In genomic region chr1:15975358-15975804, GRCh38 we compare ENCODE assay signal across 8 cellular contexts. TPM values are rescaled to one million over a fixed set of nuclear protein-coding genes. Genes with fewer than 3 reads are reported as not detected.
A peak's percentile ranks its signal among the peaks of the same experiment; 100 is the strongest.
DNase-seq lines count a peak whose midpoint lies in the region; ATAC-seq and TF ChIP-seq lines count a peak whose summit lies in the region.

No MANE protein-coding gene starts in this region.

- peaks cover 8% of the 10 kb centered on the region for H3K4me1 ChIP-seq in GM23338 (ENCODE audit: insufficient read depth)

- H3F3A ChIP-seq in GM23338 (replicated peaks; ENCODE audit: low read depth) = peaks cover 6% of the 10 kb centered on the region; the same call in 1 of the 2 replicates

- peaks cover 17% of the 10 kb centered on the region for H3K36me3 Mint-ChIP-seq in GM23338 (ENCODE audit: low read depth)

- peaks cover 13% of the 10 kb centered on the region for H3K4me1 Mint-ChIP-seq in GM23338

- TF ChIP-seq CTCF in GM23338 (conservative IDR thresholded peaks at IDR 0.05; ENCODE audit: low read depth in 2 of 2) = peak in 1 of 2 experiments; percentile 60; a peak in 2 of 4 replicates
- no peak for TF ChIP-seq CTCF in WI38 (IDR thresholded peaks at IDR 0.05; ENCODE audit: low read depth, low read length)

- no peaks in the 10 kb centered on the region for H4K20me1 ChIP-seq in GM23338 (replicated peaks; ENCODE audit: insufficient read depth)

- H2AFZ ChIP-seq in GM23338 = peak overlapping the region; percentile 70; the same call in 1 of the 2 replicates

- 0 out of 2 replicates have a peak overlapping the region, but pooled peaks have one; percentile 75 for H3K27ac Mint-ChIP-seq in GM23338

- peaks cover 8% of the 10 kb centered on the region for H3K9me3 Mint-ChIP-seq in GM23338

- H3K27ac ChIP-seq in GM23338 (ENCODE audit: low read depth) = no peak overlapping the region

- no peaks in the 10 kb centered on the region for H3K36me3 ChIP-seq in GM23338 (ENCODE audit: insufficient read depth)

- H3K79me2 ChIP-seq in GM23338 (replicated peaks; ENCODE audit: insufficient read depth) = peaks cover 23% of the 10 kb centered on the region

- no peaks in the 10 kb centered on the region for H3K27me3 ChIP-seq in GM23338 (ENCODE audit: insufficient read depth)

- H3K9me2 ChIP-seq in GM23338 (ENCODE audit: insufficient read depth) = no peaks in the 10 kb centered on the region

- ATAC-seq in GM23338 (peak; percentile 96), left lobe of liver (peak; percentile 77)

- H3K27me3 Mint-ChIP-seq in GM23338 (ENCODE audit: insufficient read depth, low read depth, poor library complexity) = peaks cover 3% of the 10 kb centered on the region

- H3K4me2 ChIP-seq in GM23338 = peak overlapping the region; percentile 89

- DNase-seq in GM23338 (ENCODE audit: low spot score) (peak; percentile 84), LHCN-M2 (ENCODE audit: low read depth) (peak; percentile 60), cerebellar cortex (ENCODE audit: low spot score) (peak; percentile 53), left lobe of liver (ENCODE audit: low spot score) (peak; percentile 62), NCI-H2107 treated with DMSO at 0.1 percent for 48 hours (lab: John Stamatoyannopoulos, UW; ENCODE audit: unreplicated experiment) (no peak)
- peak; percentile 79 for DNase-seq in stimulated activated CD4-positive, alpha-beta T cell treated with anti-CD3 and anti-CD28 coated beads, Interleukin-4, amount 100 ng/mL, for 24 hours

- H3K4me3 ChIP-seq in GM08714 (ENCODE audit: low read length) = peak overlapping the region; percentile 94
- peak overlapping the region; percentile 73 for H3K4me3 ChIP-seq in GM23338
- H3K4me3 ChIP-seq in WI38 (ENCODE audit: low read depth, low read length) = peak overlapping the region; percentile 79

- peak overlapping the region; percentile 91 for H3K4me3 Mint-ChIP-seq in GM23338

TF ChIP-seq in GM23338, 12 proteins besides CTCF, POLR2A, EP300 and RAD21:
- no peak for TF ChIP-seq NANOG (IDR thresholded peaks at IDR 0.05; ENCODE audit: borderline replicate concordance)
- TF ChIP-seq CREB1 (CRISPR knock-in tag; IDR thresholded peaks at IDR 0.05; ENCODE audit: low read depth) = no peak; the same call in 1 of the 2 replicates
- no peak for TF ChIP-seq EZH2 (IDR thresholded peaks at IDR 0.05; ENCODE audit: low read depth, unreplicated experiment)

RNA-seq across cellular contexts. Expression of gene ZBTB17, which starts 0.5 kb away (rescaled TPM):
- total RNA-seq in GM23338 (2014; rRNA removed; shearing (Covaris generic)) = 21.6 and 26.6 TPM in 2 replicates
- 21.9 and 22.5 TPM in 2 replicates for polyA plus RNA-seq in GM23338 (2016; fragmentation: Nextera tagmentation; extraction: Ambion mirVana)
- 37.0 and 44.4 TPM in 2 replicates for total RNA-seq in LHCN-M2 (2014; rRNA removed)
- polyA plus RNA-seq in LHCN-M2 (2012) = 26.2 TPM
- total RNA-seq in left lobe of liver = 14.3 TPM

RNA-seq across cellular contexts. Expression of gene SRARP, which starts 28.7 kb away (rescaled TPM):
- 0.43 TPM in 1 of 2 replicates, not detected in the other for total RNA-seq in GM23338 (2014; rRNA removed; shearing (Covaris generic))
- polyA plus RNA-seq in GM23338 (2016; fragmentation: Nextera tagmentation; extraction: Ambion mirVana) = not detected in 2 replicates
- total RNA-seq in LHCN-M2 (2014; rRNA removed) = not detected in 2 replicates
- polyA plus RNA-seq in LHCN-M2 (2012) = not detected
- not detected for total RNA-seq in left lobe of liver

RNA-seq across cellular contexts. Expression of gene HSPB7, which starts 42.5 kb away (rescaled TPM):
- total RNA-seq in GM23338 (2014; rRNA removed; shearing (Covaris generic)) = not detected in 2 replicates
- polyA plus RNA-seq in GM23338 (2016; fragmentation: Nextera tagmentation; extraction: Ambion mirVana) = 0.13 and 0.97 TPM in 2 replicates
- total RNA-seq in LHCN-M2 (2014; rRNA removed) = 3.2 and 3.3 TPM in 2 replicates
- 63.5 TPM for polyA plus RNA-seq in LHCN-M2 (2012)
- 1.2 TPM for total RNA-seq in left lobe of liver

RNA-seq across cellular contexts. Expression of gene CLCNKA, which starts 46.5 kb away (rescaled TPM):
- 0.59 TPM in 1 of 2 replicates, not detected in the other for total RNA-seq in GM23338 (2014; rRNA removed; shearing (Covaris generic))
- 0.50 and 0.76 TPM in 2 replicates for polyA plus RNA-seq in GM23338 (2016; fragmentation: Nextera tagmentation; extraction: Ambion mirVana)
- total RNA-seq in LHCN-M2 (2014; rRNA removed) (not detected in 2 replicates), left lobe of liver (0.08 TPM)
- 0.04 TPM for polyA plus RNA-seq in LHCN-M2 (2012)
